Comparison of ENCODE assay signal across 1 cellular context in the genomic region with DNA sequence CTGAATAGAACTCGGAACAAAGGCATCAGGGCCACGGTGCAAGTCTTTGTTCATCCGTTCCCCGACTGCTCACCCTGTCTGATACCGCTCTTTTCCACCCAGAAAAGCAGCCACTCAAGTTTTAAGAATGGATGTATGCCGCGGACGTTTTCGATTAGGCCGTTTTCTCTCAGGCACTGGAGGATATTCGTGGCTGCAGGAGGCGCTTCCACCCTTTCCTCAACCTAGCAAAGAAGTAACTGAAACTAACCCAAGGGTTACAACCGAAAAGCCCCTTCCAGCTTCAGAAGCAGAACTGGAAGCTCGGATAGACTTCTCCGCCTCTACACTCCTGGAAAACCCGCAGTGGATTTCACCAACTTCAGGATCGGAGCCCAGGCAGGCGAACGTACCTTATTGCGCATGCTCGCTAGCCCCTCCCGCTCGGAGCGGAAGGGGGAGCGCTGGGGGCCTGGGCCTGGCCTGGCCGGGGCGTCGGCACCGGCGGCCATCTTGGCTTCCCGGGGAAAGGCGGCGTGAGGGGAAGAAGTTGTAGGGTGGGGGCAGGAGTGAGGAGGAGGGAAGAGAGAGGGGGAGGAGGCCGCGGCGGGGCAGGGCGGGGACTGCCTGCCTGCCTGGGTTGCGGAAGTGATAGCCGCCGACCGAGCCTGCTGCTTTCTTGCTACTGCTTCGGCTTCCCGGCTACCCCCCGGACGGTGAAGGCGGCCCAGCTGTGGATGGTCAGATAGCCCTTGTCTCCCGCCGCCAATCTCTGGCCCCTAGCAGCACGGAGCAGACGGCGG.
A peak's percentile ranks its signal among the peaks of the same experiment; 100 is the strongest.
TF ChIP-seq lines count a peak whose summit lies in the region.

A gene (plus strand): TSS at position 619 of the 782 bp plus-strand sequence. CDS start 191 bp downstream, outside the sequence.

TF ChIP-seq in HepG2, 621 proteins besides CTCF, POLR2A, EP300 and RAD21 (continues in another document):
- TF ChIP-seq ZBTB7A (CRISPR knock-in tag; IDR thresholded peaks at IDR 0.05) (peak; percentile 87; the same call in 1 of the 2 replicates), ZNF781 (CRISPR knock-in tag; IDR thresholded peaks at IDR 0.05; ENCODE audit: borderline replicate concordance, not compliant biosample characterization) (peak; percentile 95), FOSL2 (CRISPR knock-in tag; IDR thresholded peaks at IDR 0.05) (no peak; the same call in 1 of the 2 replicates), ZSCAN21 (CRISPR knock-in tag; IDR thresholded peaks at IDR 0.05; ENCODE audit: borderline replicate concordance) (peak; percentile 95), MTA3 (CRISPR knock-in tag; IDR thresholded peaks at IDR 0.05) (no peak), ZNF138 (CRISPR knock-in tag; IDR thresholded peaks at IDR 0.05; ENCODE audit: low read depth) (peak; percentile 66; the same call in 1 of the 2 replicates), KDM2A (CRISPR knock-in tag; IDR thresholded peaks at IDR 0.05; ENCODE audit: borderline replicate concordance, low read depth) (peak; percentile 89), CCAR2 (optimal IDR thresholded peaks at IDR 0.05; ENCODE audit: low read depth, low read length) (peak; percentile 94), ZNF230 (CRISPR knock-in tag; IDR thresholded peaks at IDR 0.05) (no peak), ZC3H13 (CRISPR knock-in tag; IDR thresholded peaks at IDR 0.05) (peak; percentile 95), ZKSCAN5 (CRISPR knock-in tag; IDR thresholded peaks at IDR 0.05) (peak; percentile 58; the same call in 1 of the 2 replicates), SOX13 (IDR thresholded peaks at IDR 0.05) (no peak; the same call in 1 of the 2 replicates), SOX13 (CRISPR knock-in tag; conservative IDR thresholded peaks at IDR 0.05 in 1 of 2, IDR thresholded peaks at IDR 0.05 in 1 of 2) (peak in 1 of 2 experiments; percentile 68; a peak in 2 of 4 replicates), ARNT (IDR thresholded peaks at IDR 0.05) (no peak), YY1 (IDR thresholded peaks at IDR 0.05; ENCODE audit: insufficient read depth, insufficient replicate concordance, low read depth, low read length) (peak; percentile 99), MED1 (CRISPR knock-in tag; IDR thresholded peaks at IDR 0.05) (peak; percentile 92), ZFX (CRISPR knock-in tag; IDR thresholded peaks at IDR 0.05; ENCODE audit: low read depth) (peak; percentile 96), RCOR2 (CRISPR knock-in tag; IDR thresholded peaks at IDR 0.05) (no peak; the same call in 1 of the 2 replicates), NR2F1 (CRISPR knock-in tag; IDR thresholded peaks at IDR 0.05) (no peak; a peak in 2 of 4 replicates), ZMYM3 (CRISPR knock-in tag; IDR thresholded peaks at IDR 0.05) (peak; percentile 90), ZNF446 (CRISPR knock-in tag; IDR thresholded peaks at IDR 0.05) (peak; percentile 80; the same call in 1 of the 2 replicates), CBX2 (IDR thresholded peaks at IDR 0.05; ENCODE audit: low read depth, low read length) (no peak), CBX2 (CRISPR knock-in tag; IDR thresholded peaks at IDR 0.05; ENCODE audit: low read depth) (no peak), ZNF12 (CRISPR knock-in tag; IDR thresholded peaks at IDR 0.05) (peak; percentile 82), ELF3 (CRISPR knock-in tag; IDR thresholded peaks at IDR 0.05) (peak; percentile 94), MATR3 (CRISPR knock-in tag; IDR thresholded peaks at IDR 0.05) (no peak)
- TF ChIP-seq, protein P1, sequence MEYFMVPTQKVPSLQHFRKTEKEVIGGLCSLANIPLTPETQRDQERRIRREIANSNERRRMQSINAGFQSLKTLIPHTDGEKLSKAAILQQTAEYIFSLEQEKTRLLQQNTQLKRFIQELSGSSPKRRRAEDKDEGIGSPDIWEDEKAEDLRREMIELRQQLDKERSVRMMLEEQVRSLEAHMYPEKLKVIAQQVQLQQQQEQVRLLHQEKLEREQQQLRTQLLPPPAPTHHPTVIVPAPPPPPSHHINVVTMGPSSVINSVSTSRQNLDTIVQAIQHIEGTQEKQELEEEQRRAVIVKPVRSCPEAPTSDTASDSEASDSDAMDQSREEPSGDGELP (IDR thresholded peaks at IDR 0.05; ENCODE audit: borderline replicate concordance, low read depth): peak; percentile 47; the same call in 1 of the 2 replicates
- TF ChIP-seq, protein P2, sequence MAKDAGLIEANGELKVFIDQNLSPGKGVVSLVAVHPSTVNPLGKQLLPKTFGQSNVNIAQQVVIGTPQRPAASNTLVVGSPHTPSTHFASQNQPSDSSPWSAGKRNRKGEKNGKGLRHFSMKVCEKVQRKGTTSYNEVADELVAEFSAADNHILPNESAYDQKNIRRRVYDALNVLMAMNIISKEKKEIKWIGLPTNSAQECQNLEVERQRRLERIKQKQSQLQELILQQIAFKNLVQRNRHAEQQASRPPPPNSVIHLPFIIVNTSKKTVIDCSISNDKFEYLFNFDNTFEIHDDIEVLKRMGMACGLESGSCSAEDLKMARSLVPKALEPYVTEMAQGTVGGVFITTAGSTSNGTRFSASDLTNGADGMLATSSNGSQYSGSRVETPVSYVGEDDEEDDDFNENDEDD (CRISPR knock-in tag; IDR thresholded peaks at IDR 0.05; ENCODE audit: borderline replicate concordance): peak; percentile 85
- TF ChIP-seq, protein P3, sequence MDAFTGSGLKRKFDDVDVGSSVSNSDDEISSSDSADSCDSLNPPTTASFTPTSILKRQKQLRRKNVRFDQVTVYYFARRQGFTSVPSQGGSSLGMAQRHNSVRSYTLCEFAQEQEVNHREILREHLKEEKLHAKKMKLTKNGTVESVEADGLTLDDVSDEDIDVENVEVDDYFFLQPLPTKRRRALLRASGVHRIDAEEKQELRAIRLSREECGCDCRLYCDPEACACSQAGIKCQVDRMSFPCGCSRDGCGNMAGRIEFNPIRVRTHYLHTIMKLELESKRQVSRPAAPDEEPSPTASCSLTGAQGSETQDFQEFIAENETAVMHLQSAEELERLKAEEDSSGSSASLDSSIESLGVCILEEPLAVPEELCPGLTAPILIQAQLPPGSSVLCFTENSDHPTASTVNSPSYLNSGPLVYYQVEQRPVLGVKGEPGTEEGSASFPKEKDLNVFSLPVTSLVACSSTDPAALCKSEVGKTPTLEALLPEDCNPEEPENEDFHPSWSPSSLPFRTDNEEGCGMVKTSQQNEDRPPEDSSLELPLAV (CRISPR knock-in tag; conservative IDR thresholded peaks at IDR 0.05; ENCODE audit: low read depth): 0 out of 2 replicates have a peak, but pooled peaks have one; percentile 83
- TF ChIP-seq, protein P4, sequence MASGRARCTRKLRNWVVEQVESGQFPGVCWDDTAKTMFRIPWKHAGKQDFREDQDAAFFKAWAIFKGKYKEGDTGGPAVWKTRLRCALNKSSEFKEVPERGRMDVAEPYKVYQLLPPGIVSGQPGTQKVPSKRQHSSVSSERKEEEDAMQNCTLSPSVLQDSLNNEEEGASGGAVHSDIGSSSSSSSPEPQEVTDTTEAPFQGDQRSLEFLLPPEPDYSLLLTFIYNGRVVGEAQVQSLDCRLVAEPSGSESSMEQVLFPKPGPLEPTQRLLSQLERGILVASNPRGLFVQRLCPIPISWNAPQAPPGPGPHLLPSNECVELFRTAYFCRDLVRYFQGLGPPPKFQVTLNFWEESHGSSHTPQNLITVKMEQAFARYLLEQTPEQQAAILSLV (CRISPR knock-in tag; IDR thresholded peaks at IDR 0.05; ENCODE audit: borderline replicate concordance): peak; percentile 64; the same call in 1 of the 2 replicates
- TF ChIP-seq, protein P5, sequence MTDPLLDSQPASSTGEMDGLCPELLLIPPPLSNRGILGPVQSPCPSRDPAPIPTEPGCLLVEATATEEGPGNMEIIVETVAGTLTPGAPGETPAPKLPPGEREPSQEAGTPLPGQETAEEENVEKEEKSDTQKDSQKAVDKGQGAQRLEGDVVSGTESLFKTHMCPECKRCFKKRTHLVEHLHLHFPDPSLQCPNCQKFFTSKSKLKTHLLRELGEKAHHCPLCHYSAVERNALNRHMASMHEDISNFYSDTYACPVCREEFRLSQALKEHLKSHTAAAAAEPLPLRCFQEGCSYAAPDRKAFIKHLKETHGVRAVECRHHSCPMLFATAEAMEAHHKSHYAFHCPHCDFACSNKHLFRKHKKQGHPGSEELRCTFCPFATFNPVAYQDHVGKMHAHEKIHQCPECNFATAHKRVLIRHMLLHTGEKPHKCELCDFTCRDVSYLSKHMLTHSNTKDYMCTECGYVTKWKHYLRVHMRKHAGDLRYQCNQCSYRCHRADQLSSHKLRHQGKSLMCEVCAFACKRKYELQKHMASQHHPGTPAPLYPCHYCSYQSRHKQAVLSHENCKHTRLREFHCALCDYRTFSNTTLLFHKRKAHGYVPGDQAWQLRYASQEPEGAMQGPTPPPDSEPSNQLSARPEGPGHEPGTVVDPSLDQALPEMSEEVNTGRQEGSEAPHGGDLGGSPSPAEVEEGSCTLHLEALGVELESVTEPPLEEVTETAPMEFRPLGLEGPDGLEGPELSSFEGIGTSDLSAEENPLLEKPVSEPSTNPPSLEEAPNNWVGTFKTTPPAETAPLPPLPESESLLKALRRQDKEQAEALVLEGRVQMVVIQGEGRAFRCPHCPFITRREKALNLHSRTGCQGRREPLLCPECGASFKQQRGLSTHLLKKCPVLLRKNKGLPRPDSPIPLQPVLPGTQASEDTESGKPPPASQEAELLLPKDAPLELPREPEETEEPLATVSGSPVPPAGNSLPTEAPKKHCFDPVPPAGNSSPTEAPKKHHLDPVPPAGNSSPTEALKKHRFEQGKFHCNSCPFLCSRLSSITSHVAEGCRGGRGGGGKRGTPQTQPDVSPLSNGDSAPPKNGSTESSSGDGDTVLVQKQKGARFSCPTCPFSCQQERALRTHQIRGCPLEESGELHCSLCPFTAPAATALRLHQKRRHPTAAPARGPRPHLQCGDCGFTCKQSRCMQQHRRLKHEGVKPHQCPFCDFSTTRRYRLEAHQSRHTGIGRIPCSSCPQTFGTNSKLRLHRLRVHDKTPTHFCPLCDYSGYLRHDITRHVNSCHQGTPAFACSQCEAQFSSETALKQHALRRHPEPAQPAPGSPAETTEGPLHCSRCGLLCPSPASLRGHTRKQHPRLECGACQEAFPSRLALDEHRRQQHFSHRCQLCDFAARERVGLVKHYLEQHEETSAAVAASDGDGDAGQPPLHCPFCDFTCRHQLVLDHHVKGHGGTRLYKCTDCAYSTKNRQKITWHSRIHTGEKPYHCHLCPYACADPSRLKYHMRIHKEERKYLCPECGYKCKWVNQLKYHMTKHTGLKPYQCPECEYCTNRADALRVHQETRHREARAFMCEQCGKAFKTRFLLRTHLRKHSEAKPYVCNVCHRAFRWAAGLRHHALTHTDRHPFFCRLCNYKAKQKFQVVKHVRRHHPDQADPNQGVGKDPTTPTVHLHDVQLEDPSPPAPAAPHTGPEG (CRISPR knock-in tag; IDR thresholded peaks at IDR 0.05): peak; percentile 31; the same call in 1 of the 2 replicates
- TF ChIP-seq, protein P6, sequence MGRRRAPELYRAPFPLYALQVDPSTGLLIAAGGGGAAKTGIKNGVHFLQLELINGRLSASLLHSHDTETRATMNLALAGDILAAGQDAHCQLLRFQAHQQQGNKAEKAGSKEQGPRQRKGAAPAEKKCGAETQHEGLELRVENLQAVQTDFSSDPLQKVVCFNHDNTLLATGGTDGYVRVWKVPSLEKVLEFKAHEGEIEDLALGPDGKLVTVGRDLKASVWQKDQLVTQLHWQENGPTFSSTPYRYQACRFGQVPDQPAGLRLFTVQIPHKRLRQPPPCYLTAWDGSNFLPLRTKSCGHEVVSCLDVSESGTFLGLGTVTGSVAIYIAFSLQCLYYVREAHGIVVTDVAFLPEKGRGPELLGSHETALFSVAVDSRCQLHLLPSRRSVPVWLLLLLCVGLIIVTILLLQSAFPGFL (CRISPR knock-in tag; IDR thresholded peaks at IDR 0.05): no peak
- TF ChIP-seq, protein P7, sequence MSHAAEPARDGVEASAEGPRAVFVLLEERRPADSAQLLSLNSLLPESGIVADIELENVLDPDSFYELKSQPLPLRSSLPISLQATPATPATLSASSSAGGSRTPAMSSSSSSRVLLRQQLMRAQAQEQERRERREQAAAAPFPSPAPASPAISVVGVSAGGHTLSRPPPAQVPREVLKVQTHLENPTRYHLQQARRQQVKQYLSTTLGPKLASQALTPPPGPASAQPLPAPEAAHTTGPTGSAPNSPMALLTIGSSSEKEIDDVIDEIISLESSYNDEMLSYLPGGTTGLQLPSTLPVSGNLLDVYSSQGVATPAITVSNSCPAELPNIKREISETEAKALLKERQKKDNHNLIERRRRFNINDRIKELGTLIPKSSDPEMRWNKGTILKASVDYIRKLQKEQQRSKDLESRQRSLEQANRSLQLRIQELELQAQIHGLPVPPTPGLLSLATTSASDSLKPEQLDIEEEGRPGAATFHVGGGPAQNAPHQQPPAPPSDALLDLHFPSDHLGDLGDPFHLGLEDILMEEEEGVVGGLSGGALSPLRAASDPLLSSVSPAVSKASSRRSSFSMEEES (CRISPR knock-in tag; IDR thresholded peaks at IDR 0.05): peak; percentile 87
- TF ChIP-seq, protein P8, sequence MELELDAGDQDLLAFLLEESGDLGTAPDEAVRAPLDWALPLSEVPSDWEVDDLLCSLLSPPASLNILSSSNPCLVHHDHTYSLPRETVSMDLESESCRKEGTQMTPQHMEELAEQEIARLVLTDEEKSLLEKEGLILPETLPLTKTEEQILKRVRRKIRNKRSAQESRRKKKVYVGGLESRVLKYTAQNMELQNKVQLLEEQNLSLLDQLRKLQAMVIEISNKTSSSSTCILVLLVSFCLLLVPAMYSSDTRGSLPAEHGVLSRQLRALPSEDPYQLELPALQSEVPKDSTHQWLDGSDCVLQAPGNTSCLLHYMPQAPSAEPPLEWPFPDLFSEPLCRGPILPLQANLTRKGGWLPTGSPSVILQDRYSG (CRISPR knock-in tag; IDR thresholded peaks at IDR 0.05): peak; percentile 88; the same call in 1 of the 2 replicates
- TF ChIP-seq, protein P9, sequence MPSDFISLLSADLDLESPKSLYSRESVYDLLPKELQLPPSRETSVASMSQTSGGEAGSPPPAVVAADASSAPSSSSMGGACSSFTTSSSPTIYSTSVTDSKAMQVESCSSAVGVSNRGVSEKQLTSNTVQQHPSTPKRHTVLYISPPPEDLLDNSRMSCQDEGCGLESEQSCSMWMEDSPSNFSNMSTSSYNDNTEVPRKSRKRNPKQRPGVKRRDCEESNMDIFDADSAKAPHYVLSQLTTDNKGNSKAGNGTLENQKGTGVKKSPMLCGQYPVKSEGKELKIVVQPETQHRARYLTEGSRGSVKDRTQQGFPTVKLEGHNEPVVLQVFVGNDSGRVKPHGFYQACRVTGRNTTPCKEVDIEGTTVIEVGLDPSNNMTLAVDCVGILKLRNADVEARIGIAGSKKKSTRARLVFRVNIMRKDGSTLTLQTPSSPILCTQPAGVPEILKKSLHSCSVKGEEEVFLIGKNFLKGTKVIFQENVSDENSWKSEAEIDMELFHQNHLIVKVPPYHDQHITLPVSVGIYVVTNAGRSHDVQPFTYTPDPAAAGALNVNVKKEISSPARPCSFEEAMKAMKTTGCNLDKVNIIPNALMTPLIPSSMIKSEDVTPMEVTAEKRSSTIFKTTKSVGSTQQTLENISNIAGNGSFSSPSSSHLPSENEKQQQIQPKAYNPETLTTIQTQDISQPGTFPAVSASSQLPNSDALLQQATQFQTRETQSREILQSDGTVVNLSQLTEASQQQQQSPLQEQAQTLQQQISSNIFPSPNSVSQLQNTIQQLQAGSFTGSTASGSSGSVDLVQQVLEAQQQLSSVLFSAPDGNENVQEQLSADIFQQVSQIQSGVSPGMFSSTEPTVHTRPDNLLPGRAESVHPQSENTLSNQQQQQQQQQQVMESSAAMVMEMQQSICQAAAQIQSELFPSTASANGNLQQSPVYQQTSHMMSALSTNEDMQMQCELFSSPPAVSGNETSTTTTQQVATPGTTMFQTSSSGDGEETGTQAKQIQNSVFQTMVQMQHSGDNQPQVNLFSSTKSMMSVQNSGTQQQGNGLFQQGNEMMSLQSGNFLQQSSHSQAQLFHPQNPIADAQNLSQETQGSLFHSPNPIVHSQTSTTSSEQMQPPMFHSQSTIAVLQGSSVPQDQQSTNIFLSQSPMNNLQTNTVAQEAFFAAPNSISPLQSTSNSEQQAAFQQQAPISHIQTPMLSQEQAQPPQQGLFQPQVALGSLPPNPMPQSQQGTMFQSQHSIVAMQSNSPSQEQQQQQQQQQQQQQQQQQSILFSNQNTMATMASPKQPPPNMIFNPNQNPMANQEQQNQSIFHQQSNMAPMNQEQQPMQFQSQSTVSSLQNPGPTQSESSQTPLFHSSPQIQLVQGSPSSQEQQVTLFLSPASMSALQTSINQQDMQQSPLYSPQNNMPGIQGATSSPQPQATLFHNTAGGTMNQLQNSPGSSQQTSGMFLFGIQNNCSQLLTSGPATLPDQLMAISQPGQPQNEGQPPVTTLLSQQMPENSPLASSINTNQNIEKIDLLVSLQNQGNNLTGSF (CRISPR knock-in tag; IDR thresholded peaks at IDR 0.05): no peak; the same call in 1 of the 2 replicates
